Comparison of ENCODE assay signal across 7 cellular contexts in the genomic region with DNA sequence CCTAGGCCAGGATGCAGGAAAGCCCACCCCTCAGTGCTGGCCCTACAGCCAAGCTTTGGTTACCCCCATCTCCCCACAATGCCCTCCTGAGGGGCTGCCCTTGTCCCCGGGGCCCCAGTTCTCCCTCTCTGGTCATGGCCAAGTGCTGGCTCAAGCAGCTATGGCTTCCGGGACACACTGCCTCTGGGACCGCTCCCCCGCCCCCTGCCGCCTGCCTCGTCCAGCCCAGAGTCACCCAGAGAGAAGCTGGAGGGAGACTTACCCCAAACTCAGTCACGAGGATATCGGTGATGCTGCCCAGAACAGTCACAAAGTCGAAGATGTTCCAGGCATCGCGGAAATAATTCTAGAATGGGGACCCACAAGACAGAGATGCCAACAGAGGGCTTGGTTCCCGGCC.
"Had no signal": no experiment of that assay in that cellular context is flagged by ENCODE, and none has a peak within 500 bp of the region (broad histone marks: within the 10 kb centered on the region; RNA-seq: fewer than 3 reads in every experiment).

No MANE protein-coding gene starts in this region.

- H3K27ac Mint-ChIP-seq: H9, HFFc6 had no signal

- H3K4me3 Mint-ChIP-seq: H9, HFFc6 had no signal

- H3K27ac ChIP-seq: GM23248 had no signal

- DNase-seq: GM23248, GOT3, H9, HCEC 1CT, HFFc6, IMR-90, KBM-7 had no signal

- H3K4me3 ChIP-seq: GM23248 had no signal

- H3K9ac ChIP-seq: GM23248 had no signal

- H2AFZ ChIP-seq: GM23248 had no signal

- H3K9me3 Mint-ChIP-seq: H9 had no signal
